8 cellular contexts compared by ENCODE assay signal in genomic region chr17:36546418-36547093, GRCh38. TPM values are rescaled to one million over a fixed set of nuclear protein-coding genes. Genes with fewer than 3 reads are reported as not detected.
DNase-seq lines count a peak whose midpoint lies in the region; ATAC-seq and TF ChIP-seq lines count a peak whose summit lies in the region.

No MANE protein-coding gene starts in this region.

- H3K4me1 ChIP-seq in HEK293 (ENCODE audit: control insufficient read depth, insufficient read depth, low read length): peaks cover 11% of the 10 kb centered on the region

- peak overlapping the region; percentile 100 for H3K4me3 Mint-ChIP-seq in T-helper 1 cell treated with Interleukin-12 subunit alpha and Interleukin-12 subunit beta and Interleukin-4 antibody, amounts not matched to agents 30 μg/mL and 1 μg/mL, for 36 hours

- peaks cover 11 to 14% of the 10 kb centered on the region in 2 experiments for H3K36me3 ChIP-seq in HEK293 (ENCODE audit: control insufficient read depth in 2 of 2, insufficient read depth in 1 of 2, low read length in 2 of 2)

- no peaks in the 10 kb centered on the region for H3K9me3 ChIP-seq in HEK293 (ENCODE audit: control insufficient read depth, insufficient read depth, low read depth, low read length)

- H3K4me3 ChIP-seq in HEK293 (ENCODE audit: low read depth, low read length): peak overlapping the region; percentile 99
- peak overlapping the region; percentile 66 for H3K4me3 ChIP-seq in fibroblast of villous mesenchyme (ENCODE audit: low read depth, low read length)
- H3K4me3 ChIP-seq in skin epidermis: peak overlapping the region; percentile 75 to 99 (median 93)

- DNase-seq in fibroblast of villous mesenchyme (ENCODE audit: low read depth) (peak; percentile 13), NCI-H748 (lab: John Stamatoyannopoulos, UW; ENCODE audit: unreplicated experiment) (no peak), NK-92 (lab: John Stamatoyannopoulos, UW; ENCODE audit: unreplicated experiment) (no peak), AG08396 (ENCODE audit: low spot score) (no peak)

- H3K9me3 Mint-ChIP-seq in T-helper 1 cell treated with Interleukin-12 subunit alpha and Interleukin-12 subunit beta and Interleukin-4 antibody, amounts not matched to agents 30 μg/mL and 1 μg/mL, for 36 hours: no peaks in the 10 kb centered on the region

- no peak for ATAC-seq in GM21367 (IDR thresholded peaks at IDR 0.05; ENCODE audit: unreplicated experiment)

- POLR2A ChIA-PET in HEK293 (lab: Yijun Ruan, JAX): interaction anchor here (1.1 to 4.3 kb wide), 7 partner anchors 11 to 60 kb away, joined by 4 to 81 read pairs (median 6); partner anchors contain the start of genes DHRS11, MRM1, MYO19 and PIGW

- H3K27ac ChIP-seq in HEK293 (ENCODE audit: extremely low read depth, low read depth, low read length) (peak overlapping the region; percentile 96), skin epidermis (peak overlapping the region in 20 of 21 experiments; percentile 96 to 100 (median 100))

- CTCF ChIA-PET in HEK293 (lab: Yijun Ruan, JAX): interaction anchor here (0.6 to 1.8 kb wide), 2 partner anchors 13 to 422 kb away, joined by 3 to 7 read pairs; no protein-coding TSS in a partner anchor

- no peaks in the 10 kb centered on the region for H3K27me3 Mint-ChIP-seq in T-helper 1 cell treated with Interleukin-12 subunit alpha and Interleukin-12 subunit beta and Interleukin-4 antibody, amounts not matched to agents 30 μg/mL and 1 μg/mL, for 36 hours (ENCODE audit: low read depth)

- no peak for TF ChIP-seq CTCF in HEK293 (tag by site-specific recombination; IDR thresholded peaks at IDR 0.05)
- no peak for TF ChIP-seq CTCF in fibroblast of villous mesenchyme (IDR thresholded peaks at IDR 0.05; ENCODE audit: insufficient read depth, low read depth, low read length)

- peaks cover 28% of the 10 kb centered on the region for H3K4me1 Mint-ChIP-seq in T-helper 1 cell treated with Interleukin-12 subunit alpha and Interleukin-12 subunit beta and Interleukin-4 antibody, amounts not matched to agents 30 μg/mL and 1 μg/mL, for 36 hours (ENCODE audit: low read depth)

- H3K27ac Mint-ChIP-seq in T-helper 1 cell treated with Interleukin-12 subunit alpha and Interleukin-12 subunit beta and Interleukin-4 antibody, amounts not matched to agents 30 μg/mL and 1 μg/mL, for 36 hours: peak overlapping the region; percentile 90

- H3K36me3 Mint-ChIP-seq in T-helper 1 cell treated with Interleukin-12 subunit alpha and Interleukin-12 subunit beta and Interleukin-4 antibody, amounts not matched to agents 30 μg/mL and 1 μg/mL, for 36 hours (ENCODE audit: low read depth): peaks cover 23% of the 10 kb centered on the region

TF ChIP-seq in HEK293, 187 proteins besides CTCF, POLR2A, EP300 and RAD21 (continues in another document):
- TF ChIP-seq ZNF398 (tag by site-specific recombination; IDR thresholded peaks at IDR 0.05) (no peak), ZNF121 (tag by site-specific recombination; IDR thresholded peaks at IDR 0.05) (no peak), ZBTB8A (tag by site-specific recombination; IDR thresholded peaks at IDR 0.05) (no peak), ZNF341 (tag by site-specific recombination; IDR thresholded peaks at IDR 0.05; ENCODE audit: low read depth) (no peak), SCRT1 (tag by site-specific recombination; IDR thresholded peaks at IDR 0.05; ENCODE audit: borderline replicate concordance) (no peak), ZNF404 (tag by site-specific recombination; IDR thresholded peaks at IDR 0.05) (no peak)
- TF ChIP-seq, protein P1, sequence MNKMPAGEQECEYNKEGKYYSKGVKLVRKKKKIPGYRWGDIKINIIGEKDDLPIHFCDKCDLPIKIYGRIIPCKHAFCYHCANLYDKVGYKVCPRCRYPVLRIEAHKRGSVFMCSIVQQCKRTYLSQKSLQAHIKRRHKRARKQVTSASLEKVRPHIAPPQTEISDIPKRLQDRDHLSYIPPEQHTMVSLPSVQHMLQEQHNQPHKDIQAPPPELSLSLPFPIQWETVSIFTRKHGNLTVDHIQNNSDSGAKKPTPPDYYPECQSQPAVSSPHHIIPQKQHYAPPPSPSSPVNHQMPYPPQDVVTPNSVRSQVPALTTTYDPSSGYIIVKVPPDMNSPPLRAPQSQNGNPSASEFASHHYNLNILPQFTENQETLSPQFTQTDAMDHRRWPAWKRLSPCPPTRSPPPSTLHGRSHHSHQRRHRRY (tag by site-specific recombination; IDR thresholded peaks at IDR 0.05): no peak
- TF ChIP-seq, protein P2, sequence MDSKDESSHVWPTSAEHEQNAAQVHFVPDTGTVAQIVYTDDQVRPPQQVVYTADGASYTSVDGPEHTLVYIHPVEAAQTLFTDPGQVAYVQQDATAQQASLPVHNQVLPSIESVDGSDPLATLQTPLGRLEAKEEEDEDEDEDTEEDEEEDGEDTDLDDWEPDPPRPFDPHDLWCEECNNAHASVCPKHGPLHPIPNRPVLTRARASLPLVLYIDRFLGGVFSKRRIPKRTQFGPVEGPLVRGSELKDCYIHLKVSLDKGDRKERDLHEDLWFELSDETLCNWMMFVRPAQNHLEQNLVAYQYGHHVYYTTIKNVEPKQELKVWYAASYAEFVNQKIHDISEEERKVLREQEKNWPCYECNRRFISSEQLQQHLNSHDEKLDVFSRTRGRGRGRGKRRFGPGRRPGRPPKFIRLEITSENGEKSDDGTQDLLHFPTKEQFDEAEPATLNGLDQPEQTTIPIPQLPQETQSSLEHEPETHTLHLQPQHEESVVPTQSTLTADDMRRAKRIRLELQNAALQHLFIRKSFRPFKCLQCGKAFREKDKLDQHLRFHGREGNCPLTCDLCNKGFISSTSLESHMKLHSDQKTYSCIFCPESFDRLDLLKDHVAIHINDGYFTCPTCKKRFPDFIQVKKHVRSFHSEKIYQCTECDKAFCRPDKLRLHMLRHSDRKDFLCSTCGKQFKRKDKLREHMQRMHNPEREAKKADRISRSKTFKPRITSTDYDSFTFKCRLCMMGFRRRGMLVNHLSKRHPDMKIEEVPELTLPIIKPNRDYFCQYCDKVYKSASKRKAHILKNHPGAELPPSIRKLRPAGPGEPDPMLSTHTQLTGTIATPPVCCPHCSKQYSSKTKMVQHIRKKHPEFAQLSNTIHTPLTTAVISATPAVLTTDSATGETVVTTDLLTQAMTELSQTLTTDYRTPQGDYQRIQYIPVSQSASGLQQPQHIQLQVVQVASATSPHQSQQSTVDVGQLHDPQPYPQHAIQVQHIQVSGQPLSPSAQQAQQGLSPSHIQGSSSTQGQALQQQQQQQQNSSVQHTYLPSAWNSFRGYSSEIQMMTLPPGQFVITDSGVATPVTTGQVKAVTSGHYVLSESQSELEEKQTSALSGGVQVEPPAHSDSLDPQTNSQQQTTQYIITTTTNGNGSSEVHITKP (tag by site-specific recombination; IDR thresholded peaks at IDR 0.05): no peak

RNA-seq across cellular contexts. Expression of gene GGNBP2, which starts 1.8 kb away (rescaled TPM):
- total RNA-seq in fibroblast of villous mesenchyme: 63.5 and 70.4 TPM in 2 replicates

RNA-seq across cellular contexts. Expression of gene PIGW, which starts 11.8 kb away (rescaled TPM):
- total RNA-seq in fibroblast of villous mesenchyme: 8.6 and 8.7 TPM in 2 replicates

RNA-seq across cellular contexts. Expression of gene MYO19, which starts 11.9 kb away (rescaled TPM):
- 50.1 and 52.8 TPM in 2 replicates for total RNA-seq in fibroblast of villous mesenchyme

RNA-seq across cellular contexts. Expression of gene DHRS11, which starts 45.1 kb away (rescaled TPM):
- total RNA-seq in fibroblast of villous mesenchyme: 5.5 and 5.6 TPM in 2 replicates

RNA-seq across cellular contexts. Expression of gene MRM1, which starts 54.8 kb away (rescaled TPM):
- 3.9 and 4.7 TPM in 2 replicates for total RNA-seq in fibroblast of villous mesenchyme
